In genomic region chr14:103094406-103095209, GRCh38 we compare ENCODE assay signal across 12 cellular contexts. TPM values are rescaled to one million over a fixed set of nuclear protein-coding genes. Genes with fewer than 3 reads are reported as not detected.
A peak's percentile ranks its signal among the peaks of the same experiment; 100 is the strongest.
DNase-seq lines count a peak whose midpoint lies in the region; ATAC-seq lines count a peak whose summit lies in the region.
"Had no signal": no experiment of that assay in that cellular context is flagged by ENCODE, and none has a peak within 500 bp of the region (broad histone marks: within the 10 kb centered on the region; RNA-seq: fewer than 3 reads in every experiment).

Gene EXOC3L4, plus strand, starts transcription at chr14:103094725. Its CDS starts 5,495 bp downstream, at chr14:103100220.

- H3K27ac ChIP-seq in muscle layer of duodenum (ENCODE audit: low read length) (peak within 1 kb of the TSS; percentile 86), thymus (ENCODE audit: low read depth) (peak within 1 kb of the TSS; percentile 78), substantia nigra (ENCODE audit: low read depth, low read length, poor library complexity, severe bottlenecking) (no peak within 1 kb of the TSS)

- WGBS in thymus: 78% methylated on average over 23 of the region's 23 CpGs

- H3K27me3 ChIP-seq in muscle layer of duodenum (ENCODE audit: low read depth, low read length) (no peaks in the 10 kb centered on the region), thymus (ENCODE audit: control insufficient read depth, insufficient read depth) (peaks cover 5% of the 10 kb centered on the region)

- intact Hi-C loops in Right ventricle myocardium superior (cut with DNase I): no loop called here

- H3K4me3 ChIP-seq in muscle layer of duodenum (ENCODE audit: low read depth in 1 of 2, low read length in 2 of 2) (peak within 1 kb of the TSS; percentile 24 to 65), thymus (ENCODE audit: low read length) (no peak within 1 kb of the TSS)

- ATAC-seq in Right ventricle myocardium superior (ENCODE audit: poor library complexity) (peak; percentile 44), GM19397 (IDR thresholded peaks at IDR 0.05; ENCODE audit: unreplicated experiment) (no peak)
- ATAC-seq: activated T-cell treated with anti-CD3 and anti-CD28 coated beads, Interleukin-2, amount 50 U/mL, for 72 hours; natural killer cell treated with Interleukin-12 subunit alpha and Interleukin-12 subunit beta and Interleukin-15 and Interleukin-18, amount 100 ng/mL, for 72 hours; stimulated activated memory B cell treated with anti-CD40 and anti-IgM and Interleukin-4, amounts not matched to agents 10 μg/mL and 1 μg/mL and 100 μg/mL, for 72 hours had no signal

- DNase-seq in OCI-M1 (lab: John Stamatoyannopoulos, UW) (peak; percentile 12), Right ventricle myocardium superior (no peak), substantia nigra (lab: John Stamatoyannopoulos, UW) (no peak)
- no peak for DNase-seq in stimulated activated CD4-positive, alpha-beta T cell treated with anti-CD3 and anti-CD28 coated beads, Interleukin-1b, Interleukin-23, amount 100 ng/mL, for 48 hours
- DNase-seq in central memory CD4-positive, alpha-beta T cell: no peak
- DNase-seq: activated CD4-positive, alpha-beta T cell treated with anti-CD3 and anti-CD28 coated beads for 1 hour; activated T-cell treated with anti-CD3 and anti-CD28 coated beads, Interleukin-2, amount 50 U/mL, for 72 hours had no signal

- H3K4me1 ChIP-seq in muscle layer of duodenum (ENCODE audit: control insufficient read depth in 1 of 2, insufficient read depth in 2 of 2, low read length in 2 of 2) (peaks cover 0 to 12% of the 10 kb centered on the region in 2 donors), thymus (ENCODE audit: control insufficient read depth, insufficient read depth, low read length) (peaks cover 5% of the 10 kb centered on the region)

- H3K36me3 ChIP-seq in muscle layer of duodenum (ENCODE audit: control insufficient read depth in 1 of 2, insufficient read depth in 2 of 2, low read length in 2 of 2) (no peaks in the 10 kb centered on the region), thymus (ENCODE audit: control insufficient read depth, insufficient read depth) (no peaks in the 10 kb centered on the region)

- H3K9me3 ChIP-seq in muscle layer of duodenum (ENCODE audit: control insufficient read depth in 1 of 2, low read length in 2 of 2): no peaks in the 10 kb centered on the region
- no peaks in the 10 kb centered on the region for H3K9me3 ChIP-seq in thymus (ENCODE audit: control insufficient read depth)

RNA-seq across cellular contexts. Expression of gene EXOC3L4, which starts in this region (rescaled TPM):
- 0.38 TPM for total RNA-seq in Right ventricle myocardium superior
- polyA plus RNA-seq in thymus: 83.7 TPM
- total RNA-seq: activated T-cell treated with anti-CD3 and anti-CD28 coated beads, Interleukin-2, amount 50 U/mL, for 72 hours; natural killer cell treated with Interleukin-12 subunit alpha and Interleukin-12 subunit beta and Interleukin-15 and Interleukin-18, amount 100 ng/mL, for 72 hours had no signal

Comparison
In these comparisons a context has a peak if more than half of its experiments do, and no peak if none do; other contexts are left out.
1. Peak in ATAC-seq in Right ventricle myocardium superior; RNA of the gene not detected or under 1 TPM.